Comparison of ENCODE assay signal across 20 cellular contexts in the genomic region with DNA sequence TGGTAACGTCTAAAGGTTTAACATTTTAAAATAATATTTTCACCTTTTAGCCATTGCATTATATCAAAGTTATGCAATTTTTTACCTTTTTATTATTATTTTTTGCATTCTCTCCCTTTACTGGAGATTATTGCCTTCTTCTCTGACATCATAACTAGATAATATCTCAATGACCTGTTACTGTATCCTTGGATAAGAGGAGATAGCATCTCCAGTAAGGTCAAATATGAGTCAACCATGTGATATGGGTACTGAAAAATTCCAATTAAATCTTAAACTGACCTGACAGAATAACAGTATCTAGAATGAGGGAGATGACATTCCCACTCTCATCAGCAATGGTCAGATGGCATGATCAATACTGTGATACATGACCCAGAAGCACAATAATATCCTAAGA.
"Had no signal": no experiment of that assay in that cellular context is flagged by ENCODE, and none has a peak within 500 bp of the region (broad histone marks: within the 10 kb centered on the region; RNA-seq: fewer than 3 reads in every experiment).

No MANE protein-coding gene starts in this region.

- DNase-seq: IMR-90, Karpas-422, KG1, MM.1S, NCI-H1092 treated with DMSO at 0.1 percent for 48 hours, NCI-H1436, NCI-H187, NCI-H2029, NCI-H2081 treated with DMSO at 0.1 percent for 48 hours, NCI-H2171, NCI-H226, NCI-H446, NCI-H510A, NCI-H524 treated with DMSO at 0.1 percent for 48 hours, NCI-H69, NCI-H774, Right ventricle myocardium superior, RPMI8226, SIG-M5 had no signal

- FAIRE-seq: HepG2 had no signal

- ATAC-seq: HepG2 had no signal
